ENCODE assay signal across 7 cellular contexts in the genomic region with DNA sequence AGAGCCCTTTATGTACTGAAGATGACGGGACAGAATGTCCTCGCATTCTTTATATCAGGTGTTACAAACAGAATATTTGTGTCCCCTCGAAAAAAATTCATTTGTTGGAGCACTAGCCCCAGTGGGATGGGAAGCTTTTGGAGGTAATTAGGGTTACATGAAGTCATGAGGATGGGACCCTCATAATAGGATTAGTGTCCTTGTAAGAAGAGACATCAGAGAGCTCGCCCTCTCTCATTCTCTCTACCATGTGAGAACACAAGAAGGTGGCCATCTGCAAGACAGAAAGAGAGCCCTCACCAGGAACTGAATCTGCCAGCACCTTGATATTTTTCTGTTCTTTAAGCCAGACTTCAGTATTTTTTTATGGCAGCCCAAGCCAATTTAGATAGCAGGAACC.
"Had no signal": no experiment of that assay in that cellular context is flagged by ENCODE, and none has a peak within 500 bp of the region (broad histone marks: within the 10 kb centered on the region; RNA-seq: fewer than 3 reads in every experiment).

No MANE protein-coding gene starts in this region.

- H3K4me2 ChIP-seq: KMS-11 had no signal

- DNase-seq: IMR-90, KBM-7, KG1 had no signal

- H3K4me3 ChIP-seq: K562 had no signal

- H3K9ac ChIP-seq: KMS-11 had no signal

- H3K27ac ChIP-seq: HL-60, KMS-11 had no signal

- FAIRE-seq: HTR-8/SVneo, K562 had no signal

- ATAC-seq: K562 had no signal
